Comparison of ENCODE assay signal across 1 cellular context in the genomic region with DNA sequence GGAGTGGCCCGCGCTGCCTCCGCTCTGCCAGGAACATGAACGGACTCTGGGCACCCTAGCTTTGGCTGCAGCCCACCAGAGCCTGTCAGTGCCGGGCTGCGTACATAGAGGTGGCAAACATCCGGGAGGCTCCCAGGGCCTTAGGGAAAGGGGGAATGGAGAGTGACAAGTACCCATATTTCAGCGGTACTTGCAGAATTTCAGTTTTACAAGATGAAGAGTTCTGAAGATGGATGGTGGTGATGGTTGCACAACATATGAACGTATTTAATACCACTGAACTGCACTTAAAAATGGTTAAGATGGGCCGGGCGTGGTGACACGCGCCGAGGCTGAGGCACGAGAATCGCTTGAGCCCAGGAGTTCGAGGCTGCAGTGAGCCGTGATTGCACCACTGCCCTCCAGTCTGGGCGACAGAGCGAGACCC.
TF ChIP-seq lines count a peak whose summit lies in the region.

No MANE protein-coding gene starts in this region.

TF ChIP-seq in endothelial cell of umbilical vein, 7 proteins besides CTCF, POLR2A, EP300 and RAD21:
- TF ChIP-seq MYC (IDR thresholded peaks at IDR 0.05; ENCODE audit: low read depth, low read length) (no peak), GATA2 (IDR thresholded peaks at IDR 0.05; ENCODE audit: insufficient read depth, insufficient read length, low read depth, low read length) (no peak), POLR2AphosphoS5 (IDR thresholded peaks at IDR 0.05; ENCODE audit: insufficient read depth, low read depth, low read length) (no peak), FOS (IDR thresholded peaks at IDR 0.05; ENCODE audit: borderline replicate concordance, insufficient read depth, low read length) (no peak), JUN (IDR thresholded peaks at IDR 0.05; ENCODE audit: borderline replicate concordance, insufficient read depth, insufficient read length, low read depth) (no peak), EZH2 (IDR thresholded peaks at IDR 0.05; ENCODE audit: borderline replicate concordance, low read depth, low read length, severe bottlenecking) (no peak)
- TF ChIP-seq, protein P1, sequence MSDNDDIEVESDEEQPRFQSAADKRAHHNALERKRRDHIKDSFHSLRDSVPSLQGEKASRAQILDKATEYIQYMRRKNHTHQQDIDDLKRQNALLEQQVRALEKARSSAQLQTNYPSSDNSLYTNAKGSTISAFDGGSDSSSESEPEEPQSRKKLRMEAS (IDR thresholded peaks at IDR 0.05; ENCODE audit: insufficient read depth, insufficient read length): no peak
